ENCODE assay signal across 8 cellular contexts in genomic region chr10:62433181-62433692, GRCh38. TPM values are rescaled to one million over a fixed set of nuclear protein-coding genes. Genes with fewer than 3 reads are reported as not detected.
DNase-seq lines count a peak whose midpoint lies in the region; ATAC-seq and TF ChIP-seq lines count a peak whose summit lies in the region.

No MANE protein-coding gene starts in this region.

- no peaks in the 10 kb centered on the region for H3K27me3 ChIP-seq in effector memory CD4-positive, alpha-beta T cell (replicated peaks; ENCODE audit: control insufficient read depth, insufficient read depth, low read length, poor library complexity, severe bottlenecking)

- ATAC-seq in GM21381 (IDR thresholded peaks at IDR 0.05; ENCODE audit: unreplicated experiment) (peak; percentile 84), HG03575 (IDR thresholded peaks at IDR 0.05; ENCODE audit: extremely low read depth, insufficient number of reproducible peaks, low FRiP score, unreplicated experiment) (peak; percentile 66)

- no peaks in the 10 kb centered on the region for H3K36me3 ChIP-seq in effector memory CD4-positive, alpha-beta T cell (ENCODE audit: control insufficient read depth, insufficient read depth, low read length)

- H3K9me3 ChIP-seq in effector memory CD4-positive, alpha-beta T cell (ENCODE audit: control insufficient read depth, low read length), result no peaks in the 10 kb centered on the region

- DNase-seq in AG20443 (ENCODE audit: low spot score) (peak; percentile 90), fibroblast of the aortic adventitia (ENCODE audit: low read depth) (peak; percentile 97), NCI-H524 (lab: John Stamatoyannopoulos, UW) (no peak)
- DNase-seq in activated CD8-positive, alpha-beta memory T cell treated with anti-CD3 and anti-CD28 coated beads, Interleukin-2, amount 50 U/mL, for 24 hours (ENCODE audit: extremely low read depth), result peak; percentile 38
- DNase-seq in stimulated activated CD4-positive, alpha-beta T cell treated with anti-CD3 and anti-CD28 coated beads, Interleukin-15, amount 100 ng/mL, for 48 hours (ENCODE audit: low read depth in 2 of 2), result peak; percentile 55 to 67
- no peak for DNase-seq in effector memory CD4-positive, alpha-beta T cell

- no peak for TF ChIP-seq CTCF in fibroblast of the aortic adventitia (IDR thresholded peaks at IDR 0.05; ENCODE audit: insufficient read depth, low read length)

- no peak overlapping the region for H3K27ac ChIP-seq in effector memory CD4-positive, alpha-beta T cell (ENCODE audit: insufficient read depth, low read length, poor library complexity, severe bottlenecking)

- no peaks in the 10 kb centered on the region for H3K4me1 ChIP-seq in effector memory CD4-positive, alpha-beta T cell (ENCODE audit: control insufficient read depth, insufficient read depth, low read length, poor library complexity, severe bottlenecking)

- no peak overlapping the region for H3K4me3 ChIP-seq in fibroblast of the aortic adventitia (ENCODE audit: low read depth, low read length)
- no peak overlapping the region for H3K4me3 ChIP-seq in effector memory CD4-positive, alpha-beta T cell (ENCODE audit: insufficient read depth, low read depth, low read length, poor library complexity, severe bottlenecking)

RNA-seq across cellular contexts. Expression of gene ZNF365, which starts 59.1 kb away (rescaled TPM):
- 0.41 and 7.2 TPM in 2 replicates for total RNA-seq in fibroblast of the aortic adventitia (ENCODE audit: low replicate concordance)

Comparison
In these comparisons a context has a peak if more than half of its experiments do, and no peak if none do; other contexts are left out.
1. DNase-seq: peak in AG20443 (single experiment), activated CD8-positive, alpha-beta memory T cell treated with anti-CD3 and anti-CD28 coated beads, Interleukin-2, amount 50 U/mL, for 24 hours (single experiment), fibroblast of the aortic adventitia (single experiment) and stimulated activated CD4-positive, alpha-beta T cell treated with anti-CD3 and anti-CD28 coated beads, Interleukin-15, amount 100 ng/mL, for 48 hours (2 of 2); none in effector memory CD4-positive, alpha-beta T cell (0 of 3) and NCI-H524 (0 of 2).